9 cellular contexts compared by ENCODE assay signal in genomic region chr15:98057453-98057852, GRCh38.
"Had no signal": no experiment of that assay in that cellular context is flagged by ENCODE, and none has a peak within 500 bp of the region (broad histone marks: within the 10 kb centered on the region; RNA-seq: fewer than 3 reads in every experiment).

No MANE protein-coding gene starts in this region.

- H3K27ac ChIP-seq: HL-60 had no signal

- H3K4me2 ChIP-seq: GM23338 had no signal

- ATAC-seq: GM23338, HepG2 had no signal

- DNase-seq: H9, HCEC 1CT, HFFc6, KG1 had no signal

- H2AFZ ChIP-seq: GM23338 had no signal

- H3K4me3 ChIP-seq: GM23338 had no signal

- FAIRE-seq: H1, H54, HepG2 had no signal
